Comparison of ENCODE assay signal across 1 cellular context in the genomic region with DNA sequence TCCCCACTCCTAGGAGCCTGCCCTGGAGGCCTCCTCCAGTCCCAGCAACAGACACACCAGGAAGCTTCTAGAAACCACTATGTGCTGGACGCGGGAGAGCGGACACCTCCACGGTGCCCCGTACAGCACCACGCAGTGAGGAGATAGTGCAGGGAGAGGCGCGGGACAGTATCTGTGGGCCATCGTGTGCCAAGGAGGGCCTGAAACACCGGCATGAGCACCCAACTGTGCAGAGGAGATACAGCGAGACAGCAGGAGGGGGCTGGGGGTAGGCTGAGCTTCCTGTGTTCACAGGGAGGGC.
TF ChIP-seq lines count a peak whose summit lies in the region.

No MANE protein-coding gene starts in this region.

TF ChIP-seq in GM12878, 131 proteins besides CTCF, POLR2A, EP300 and RAD21:
- TF ChIP-seq NFIC (IDR thresholded peaks at IDR 0.05; ENCODE audit: low read depth, low read length) = no peak
- TF ChIP-seq CREB1 (IDR thresholded peaks at IDR 0.05; ENCODE audit: low read depth) = no peak
- TF ChIP-seq, protein P1, sequence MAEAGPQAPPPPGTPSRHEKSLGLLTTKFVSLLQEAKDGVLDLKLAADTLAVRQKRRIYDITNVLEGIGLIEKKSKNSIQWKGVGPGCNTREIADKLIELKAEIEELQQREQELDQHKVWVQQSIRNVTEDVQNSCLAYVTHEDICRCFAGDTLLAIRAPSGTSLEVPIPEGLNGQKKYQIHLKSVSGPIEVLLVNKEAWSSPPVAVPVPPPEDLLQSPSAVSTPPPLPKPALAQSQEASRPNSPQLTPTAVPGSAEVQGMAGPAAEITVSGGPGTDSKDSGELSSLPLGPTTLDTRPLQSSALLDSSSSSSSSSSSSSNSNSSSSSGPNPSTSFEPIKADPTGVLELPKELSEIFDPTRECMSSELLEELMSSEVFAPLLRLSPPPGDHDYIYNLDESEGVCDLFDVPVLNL (IDR thresholded peaks at IDR 0.05; ENCODE audit: low read depth, low read length) = no peak
- no peak for TF ChIP-seq RUNX3 (IDR thresholded peaks at IDR 0.05; ENCODE audit: low read length)
- TF ChIP-seq BCLAF1 (IDR thresholded peaks at IDR 0.05) = no peak
- TF ChIP-seq, protein P2, sequence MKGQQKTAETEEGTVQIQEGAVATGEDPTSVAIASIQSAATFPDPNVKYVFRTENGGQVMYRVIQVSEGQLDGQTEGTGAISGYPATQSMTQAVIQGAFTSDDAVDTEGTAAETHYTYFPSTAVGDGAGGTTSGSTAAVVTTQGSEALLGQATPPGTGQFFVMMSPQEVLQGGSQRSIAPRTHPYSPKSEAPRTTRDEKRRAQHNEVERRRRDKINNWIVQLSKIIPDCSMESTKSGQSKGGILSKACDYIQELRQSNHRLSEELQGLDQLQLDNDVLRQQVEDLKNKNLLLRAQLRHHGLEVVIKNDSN (IDR thresholded peaks at IDR 0.05; ENCODE audit: borderline replicate concordance, extremely low read length, insufficient read depth, low read depth, low read length) = no peak
- TF ChIP-seq TBL1XR1 (IDR thresholded peaks at IDR 0.05; ENCODE audit: low read depth, low read length) = no peak
- TF ChIP-seq RAD51 (IDR thresholded peaks at IDR 0.05) = no peak
- TF ChIP-seq CBX5 (IDR thresholded peaks at IDR 0.05; ENCODE audit: low read depth) = no peak
- TF ChIP-seq SMARCA5 (IDR thresholded peaks at IDR 0.05) = no peak
- TF ChIP-seq, protein P3, sequence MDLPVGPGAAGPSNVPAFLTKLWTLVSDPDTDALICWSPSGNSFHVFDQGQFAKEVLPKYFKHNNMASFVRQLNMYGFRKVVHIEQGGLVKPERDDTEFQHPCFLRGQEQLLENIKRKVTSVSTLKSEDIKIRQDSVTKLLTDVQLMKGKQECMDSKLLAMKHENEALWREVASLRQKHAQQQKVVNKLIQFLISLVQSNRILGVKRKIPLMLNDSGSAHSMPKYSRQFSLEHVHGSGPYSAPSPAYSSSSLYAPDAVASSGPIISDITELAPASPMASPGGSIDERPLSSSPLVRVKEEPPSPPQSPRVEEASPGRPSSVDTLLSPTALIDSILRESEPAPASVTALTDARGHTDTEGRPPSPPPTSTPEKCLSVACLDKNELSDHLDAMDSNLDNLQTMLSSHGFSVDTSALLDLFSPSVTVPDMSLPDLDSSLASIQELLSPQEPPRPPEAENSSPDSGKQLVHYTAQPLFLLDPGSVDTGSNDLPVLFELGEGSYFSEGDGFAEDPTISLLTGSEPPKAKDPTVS (IDR thresholded peaks at IDR 0.05; ENCODE audit: low read depth, low read length) = no peak
- no peak for TF ChIP-seq POU2F2 (IDR thresholded peaks at IDR 0.05; ENCODE audit: borderline replicate concordance, low read depth, low read length)
- no peak for TF ChIP-seq HDAC6 (IDR thresholded peaks at IDR 0.05; ENCODE audit: unreplicated experiment)
- TF ChIP-seq KAT2A (conservative IDR thresholded peaks at IDR 0.05; ENCODE audit: control insufficient read depth, low read depth, low read length) = no peak
TF ChIP-seq in GM12878: peak in this region for 0.
